ENCODE assay signal across 22 cellular contexts in genomic region chr4:31788676-31789075, GRCh38.
"Had no signal": no experiment of that assay in that cellular context is flagged by ENCODE, and none has a peak within 500 bp of the region (broad histone marks: within the 10 kb centered on the region; RNA-seq: fewer than 3 reads in every experiment).

No MANE protein-coding gene starts in this region.

- DNase-seq: activated CD4-positive, alpha-beta memory T cell treated with anti-CD3 and anti-CD28 coated beads for 36 hours; activated CD4-positive, alpha-beta T cell treated with anti-CD3 and anti-CD28 coated beads for 48 hours; activated effector memory CD4-positive, alpha-beta T cell treated with Interleukin-2 at 50 U/mL for 16 hours; activated naive CD4-positive, alpha-beta T cell treated with anti-CD3 and anti-CD28 coated beads for 36 hours; activated naive CD8-positive, alpha-beta T cell treated with anti-CD3 and anti-CD28 coated beads, Interleukin-2, amount 10 ng/mL, durations not matched to agents 7 days and 5 days; activated T-cell treated with anti-CD3 and anti-CD28 coated beads, Interleukin-2, amount 50 U/mL, for 72 hours; amniotic stem cell; colonic mucosa; esophagus squamous epithelium; head of caudate nucleus; hypothalamus; kidney; left lung; naive thymus-derived CD4-positive, alpha-beta T cell; spleen; stimulated activated CD4-positive, alpha-beta T cell treated with anti-CD3 and anti-CD28 coated beads, Interleukin-4, amount 100 ng/mL, for 1 hour; stimulated activated naive CD4-positive, alpha-beta T cell treated with Interleukin-2 at 50 U/mL for 16 hours; T-helper 9 cell; upper lobe of right lung had no signal

- H3K4me1 ChIP-seq: colonic mucosa, esophagus squamous epithelium, gastroesophageal sphincter, left lung, right atrium auricular region, spleen, upper lobe of right lung had no signal

- H3K27ac ChIP-seq: colonic mucosa, esophagus squamous epithelium, gastroesophageal sphincter, left lung, right atrium auricular region, spleen, upper lobe of right lung had no signal

- H3K9me3 ChIP-seq: colonic mucosa, esophagus squamous epithelium, gastroesophageal sphincter, right atrium auricular region, upper lobe of right lung had no signal

- H3K4me3 ChIP-seq: colonic mucosa, esophagus squamous epithelium, gastroesophageal sphincter, left lung, lung, right atrium auricular region, spleen, upper lobe of right lung had no signal

- H3K27me3 ChIP-seq: colonic mucosa, esophagus squamous epithelium, gastroesophageal sphincter, left lung, right atrium auricular region, spleen, upper lobe of right lung had no signal

- ATAC-seq: activated T-cell treated with anti-CD3 and anti-CD28 coated beads, Interleukin-2, amount 50 U/mL, for 72 hours; gastroesophageal sphincter; left lung; naive thymus-derived CD4-positive, alpha-beta T cell; upper lobe of right lung had no signal

- H3K36me3 ChIP-seq: colonic mucosa, esophagus squamous epithelium, gastroesophageal sphincter, left lung, right atrium auricular region, spleen, upper lobe of right lung had no signal
